1 cellular context compared by ENCODE assay signal in the genomic region with DNA sequence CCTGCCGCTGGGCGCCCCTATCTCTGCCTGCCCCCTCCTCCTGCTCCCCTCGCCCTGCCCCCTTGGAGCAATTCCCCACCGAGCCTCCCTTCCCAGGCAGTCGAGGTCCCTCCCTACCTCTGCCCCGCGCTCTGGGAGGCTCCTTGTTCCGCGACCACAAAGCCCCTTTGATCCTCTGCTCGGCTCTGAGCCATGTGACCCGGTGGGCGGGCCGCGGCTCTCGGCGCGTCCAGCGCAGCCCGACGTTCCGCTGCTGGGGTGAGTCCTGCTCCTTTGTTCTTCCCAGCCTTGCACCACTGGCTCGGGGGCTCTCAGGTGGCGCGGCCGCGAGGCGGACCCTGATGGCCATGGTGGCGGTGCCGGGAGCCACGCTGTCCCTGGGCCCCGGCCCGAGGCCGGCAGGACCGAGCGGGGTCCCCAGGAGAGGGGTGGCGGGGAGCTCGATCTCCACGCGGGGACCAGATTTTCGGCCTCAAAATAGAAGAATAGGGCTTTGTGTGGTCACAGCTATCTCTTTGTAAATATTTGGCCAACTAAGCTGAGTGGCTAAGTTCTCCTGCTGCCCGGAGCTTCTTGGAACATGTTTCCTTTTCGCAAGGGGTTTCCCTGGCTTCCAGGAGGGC.
A peak's percentile ranks its signal among the peaks of the same experiment; 100 is the strongest.
TF ChIP-seq lines count a peak whose summit lies in the region.

No MANE protein-coding gene starts in this region.

TF ChIP-seq in HepG2, 621 proteins besides CTCF, POLR2A, EP300 and RAD21 (continued from another document and continues in another):
- TF ChIP-seq, protein P1, sequence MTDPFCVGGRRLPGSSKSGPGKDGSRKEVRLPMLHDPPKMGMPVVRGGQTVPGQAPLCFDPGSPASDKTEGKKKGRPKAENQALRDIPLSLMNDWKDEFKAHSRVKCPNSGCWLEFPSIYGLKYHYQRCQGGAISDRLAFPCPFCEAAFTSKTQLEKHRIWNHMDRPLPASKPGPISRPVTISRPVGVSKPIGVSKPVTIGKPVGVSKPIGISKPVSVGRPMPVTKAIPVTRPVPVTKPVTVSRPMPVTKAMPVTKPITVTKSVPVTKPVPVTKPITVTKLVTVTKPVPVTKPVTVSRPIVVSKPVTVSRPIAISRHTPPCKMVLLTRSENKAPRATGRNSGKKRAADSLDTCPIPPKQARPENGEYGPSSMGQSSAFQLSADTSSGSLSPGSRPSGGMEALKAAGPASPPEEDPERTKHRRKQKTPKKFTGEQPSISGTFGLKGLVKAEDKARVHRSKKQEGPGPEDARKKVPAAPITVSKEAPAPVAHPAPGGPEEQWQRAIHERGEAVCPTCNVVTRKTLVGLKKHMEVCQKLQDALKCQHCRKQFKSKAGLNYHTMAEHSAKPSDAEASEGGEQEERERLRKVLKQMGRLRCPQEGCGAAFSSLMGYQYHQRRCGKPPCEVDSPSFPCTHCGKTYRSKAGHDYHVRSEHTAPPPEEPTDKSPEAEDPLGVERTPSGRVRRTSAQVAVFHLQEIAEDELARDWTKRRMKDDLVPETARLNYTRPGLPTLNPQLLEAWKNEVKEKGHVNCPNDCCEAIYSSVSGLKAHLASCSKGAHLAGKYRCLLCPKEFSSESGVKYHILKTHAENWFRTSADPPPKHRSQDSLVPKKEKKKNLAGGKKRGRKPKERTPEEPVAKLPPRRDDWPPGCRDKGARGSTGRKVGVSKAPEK (CRISPR knock-in tag; IDR thresholded peaks at IDR 0.05; ENCODE audit: borderline replicate concordance) = no peak; the same call in 1 of the 2 replicates
- TF ChIP-seq ZNF431 (CRISPR knock-in tag; IDR thresholded peaks at IDR 0.05; ENCODE audit: borderline replicate concordance, low read depth) = no peak
- TF ChIP-seq SMAD9 (CRISPR knock-in tag; IDR thresholded peaks at IDR 0.05) = peak; percentile 49; the same call in 1 of the 2 replicates
- no peak; the same call in 1 of the 2 replicates for TF ChIP-seq ZNF230 (CRISPR knock-in tag; IDR thresholded peaks at IDR 0.05)
- no peak for TF ChIP-seq CC2D1A (CRISPR knock-in tag; IDR thresholded peaks at IDR 0.05)
- TF ChIP-seq CHD4 (IDR thresholded peaks at IDR 0.05; ENCODE audit: borderline replicate concordance, low read length) = no peak
- TF ChIP-seq KLF15 (CRISPR knock-in tag; IDR thresholded peaks at IDR 0.05; ENCODE audit: borderline replicate concordance) = no peak
- TF ChIP-seq, protein P2, sequence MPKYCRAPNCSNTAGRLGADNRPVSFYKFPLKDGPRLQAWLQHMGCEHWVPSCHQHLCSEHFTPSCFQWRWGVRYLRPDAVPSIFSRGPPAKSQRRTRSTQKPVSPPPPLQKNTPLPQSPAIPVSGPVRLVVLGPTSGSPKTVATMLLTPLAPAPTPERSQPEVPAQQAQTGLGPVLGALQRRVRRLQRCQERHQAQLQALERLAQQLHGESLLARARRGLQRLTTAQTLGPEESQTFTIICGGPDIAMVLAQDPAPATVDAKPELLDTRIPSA (CRISPR knock-in tag; IDR thresholded peaks at IDR 0.05; ENCODE audit: borderline replicate concordance) = no peak
- 0 out of 2 replicates have a peak, but pooled peaks have one; percentile 80 for TF ChIP-seq POLR2AphosphoS2 (IDR thresholded peaks at IDR 0.05; ENCODE audit: low read depth, low read length)
- TF ChIP-seq KAT7 (CRISPR knock-in tag; IDR thresholded peaks at IDR 0.05; ENCODE audit: borderline replicate concordance) = 0 out of 2 replicates have a peak, but pooled peaks have one; percentile 23
- no peak for TF ChIP-seq KLF13 (CRISPR knock-in tag; IDR thresholded peaks at IDR 0.05)
- TF ChIP-seq ZNF720 (CRISPR knock-in tag; IDR thresholded peaks at IDR 0.05) = no peak
- peak; percentile 95 for TF ChIP-seq XRCC5 (optimal IDR thresholded peaks at IDR 0.05; ENCODE audit: low read length)
- TF ChIP-seq RBM22 (optimal IDR thresholded peaks at IDR 0.05; ENCODE audit: low read length) = peak; percentile 59
- TF ChIP-seq, protein P3, sequence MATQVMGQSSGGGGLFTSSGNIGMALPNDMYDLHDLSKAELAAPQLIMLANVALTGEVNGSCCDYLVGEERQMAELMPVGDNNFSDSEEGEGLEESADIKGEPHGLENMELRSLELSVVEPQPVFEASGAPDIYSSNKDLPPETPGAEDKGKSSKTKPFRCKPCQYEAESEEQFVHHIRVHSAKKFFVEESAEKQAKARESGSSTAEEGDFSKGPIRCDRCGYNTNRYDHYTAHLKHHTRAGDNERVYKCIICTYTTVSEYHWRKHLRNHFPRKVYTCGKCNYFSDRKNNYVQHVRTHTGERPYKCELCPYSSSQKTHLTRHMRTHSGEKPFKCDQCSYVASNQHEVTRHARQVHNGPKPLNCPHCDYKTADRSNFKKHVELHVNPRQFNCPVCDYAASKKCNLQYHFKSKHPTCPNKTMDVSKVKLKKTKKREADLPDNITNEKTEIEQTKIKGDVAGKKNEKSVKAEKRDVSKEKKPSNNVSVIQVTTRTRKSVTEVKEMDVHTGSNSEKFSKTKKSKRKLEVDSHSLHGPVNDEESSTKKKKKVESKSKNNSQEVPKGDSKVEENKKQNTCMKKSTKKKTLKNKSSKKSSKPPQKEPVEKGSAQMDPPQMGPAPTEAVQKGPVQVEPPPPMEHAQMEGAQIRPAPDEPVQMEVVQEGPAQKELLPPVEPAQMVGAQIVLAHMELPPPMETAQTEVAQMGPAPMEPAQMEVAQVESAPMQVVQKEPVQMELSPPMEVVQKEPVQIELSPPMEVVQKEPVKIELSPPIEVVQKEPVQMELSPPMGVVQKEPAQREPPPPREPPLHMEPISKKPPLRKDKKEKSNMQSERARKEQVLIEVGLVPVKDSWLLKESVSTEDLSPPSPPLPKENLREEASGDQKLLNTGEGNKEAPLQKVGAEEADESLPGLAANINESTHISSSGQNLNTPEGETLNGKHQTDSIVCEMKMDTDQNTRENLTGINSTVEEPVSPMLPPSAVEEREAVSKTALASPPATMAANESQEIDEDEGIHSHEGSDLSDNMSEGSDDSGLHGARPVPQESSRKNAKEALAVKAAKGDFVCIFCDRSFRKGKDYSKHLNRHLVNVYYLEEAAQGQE (IDR thresholded peaks at IDR 0.05; ENCODE audit: borderline replicate concordance in 1 of 2, low read depth in 1 of 2, low read length in 2 of 2) = peak in 1 of 2 experiments; percentile 72; a peak in 2 of 4 replicates
- TF ChIP-seq NFE2L1 (CRISPR knock-in tag; IDR thresholded peaks at IDR 0.05; ENCODE audit: borderline replicate concordance) = no peak
- peak; percentile 66; the same call in 1 of the 2 replicates for TF ChIP-seq ZMYM3 (CRISPR knock-in tag; IDR thresholded peaks at IDR 0.05)
- no peak; the same call in 1 of the 2 replicates for TF ChIP-seq ZNF614 (CRISPR knock-in tag; IDR thresholded peaks at IDR 0.05; ENCODE audit: borderline replicate concordance)
- TF ChIP-seq, protein P4, sequence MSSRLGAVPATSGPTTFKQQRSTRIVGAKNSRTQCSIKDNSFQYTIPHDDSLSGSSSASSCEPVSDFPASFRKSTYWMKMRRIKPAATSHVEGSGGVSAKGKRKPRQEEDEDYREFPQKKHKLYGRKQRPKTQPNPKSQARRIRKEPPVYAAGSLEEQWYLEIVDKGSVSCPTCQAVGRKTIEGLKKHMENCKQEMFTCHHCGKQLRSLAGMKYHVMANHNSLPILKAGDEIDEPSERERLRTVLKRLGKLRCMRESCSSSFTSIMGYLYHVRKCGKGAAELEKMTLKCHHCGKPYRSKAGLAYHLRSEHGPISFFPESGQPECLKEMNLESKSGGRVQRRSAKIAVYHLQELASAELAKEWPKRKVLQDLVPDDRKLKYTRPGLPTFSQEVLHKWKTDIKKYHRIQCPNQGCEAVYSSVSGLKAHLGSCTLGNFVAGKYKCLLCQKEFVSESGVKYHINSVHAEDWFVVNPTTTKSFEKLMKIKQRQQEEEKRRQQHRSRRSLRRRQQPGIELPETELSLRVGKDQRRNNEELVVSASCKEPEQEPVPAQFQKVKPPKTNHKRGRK (CRISPR knock-in tag; IDR thresholded peaks at IDR 0.05) = no peak
- TF ChIP-seq DPF2 (CRISPR knock-in tag; IDR thresholded peaks at IDR 0.05; ENCODE audit: borderline replicate concordance, low read depth) = 0 out of 2 replicates have a peak, but pooled peaks have one; percentile 8
- peak; percentile 72; the same call in 1 of the 2 replicates for TF ChIP-seq NFKB2 (CRISPR knock-in tag; IDR thresholded peaks at IDR 0.05; ENCODE audit: borderline replicate concordance)
- TF ChIP-seq, protein P5, sequence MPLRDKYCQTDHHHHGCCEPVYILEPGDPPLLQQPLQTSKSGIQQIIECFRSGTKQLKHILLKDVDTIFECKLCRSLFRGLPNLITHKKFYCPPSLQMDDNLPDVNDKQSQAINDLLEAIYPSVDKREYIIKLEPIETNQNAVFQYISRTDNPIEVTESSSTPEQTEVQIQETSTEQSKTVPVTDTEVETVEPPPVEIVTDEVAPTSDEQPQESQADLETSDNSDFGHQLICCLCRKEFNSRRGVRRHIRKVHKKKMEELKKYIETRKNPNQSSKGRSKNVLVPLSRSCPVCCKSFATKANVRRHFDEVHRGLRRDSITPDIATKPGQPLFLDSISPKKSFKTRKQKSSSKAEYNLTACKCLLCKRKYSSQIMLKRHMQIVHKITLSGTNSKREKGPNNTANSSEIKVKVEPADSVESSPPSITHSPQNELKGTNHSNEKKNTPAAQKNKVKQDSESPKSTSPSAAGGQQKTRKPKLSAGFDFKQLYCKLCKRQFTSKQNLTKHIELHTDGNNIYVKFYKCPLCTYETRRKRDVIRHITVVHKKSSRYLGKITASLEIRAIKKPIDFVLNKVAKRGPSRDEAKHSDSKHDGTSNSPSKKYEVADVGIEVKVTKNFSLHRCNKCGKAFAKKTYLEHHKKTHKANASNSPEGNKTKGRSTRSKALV (CRISPR knock-in tag; IDR thresholded peaks at IDR 0.05) = peak; percentile 93
- no peak; the same call in 1 of the 2 replicates for TF ChIP-seq KLF9 (CRISPR knock-in tag; IDR thresholded peaks at IDR 0.05; ENCODE audit: low read depth)
- TF ChIP-seq ZNF232 (CRISPR knock-in tag; IDR thresholded peaks at IDR 0.05; ENCODE audit: borderline replicate concordance) = peak; percentile 74; the same call in 1 of the 2 replicates
- TF ChIP-seq ZNF468 (CRISPR knock-in tag; IDR thresholded peaks at IDR 0.05) = no peak
- no peak for TF ChIP-seq ZNF678 (CRISPR knock-in tag; IDR thresholded peaks at IDR 0.05)
- 0 out of 2 replicates have a peak, but pooled peaks have one; percentile 46 for TF ChIP-seq KDM4B (CRISPR knock-in tag; IDR thresholded peaks at IDR 0.05)
- TF ChIP-seq, protein P6, sequence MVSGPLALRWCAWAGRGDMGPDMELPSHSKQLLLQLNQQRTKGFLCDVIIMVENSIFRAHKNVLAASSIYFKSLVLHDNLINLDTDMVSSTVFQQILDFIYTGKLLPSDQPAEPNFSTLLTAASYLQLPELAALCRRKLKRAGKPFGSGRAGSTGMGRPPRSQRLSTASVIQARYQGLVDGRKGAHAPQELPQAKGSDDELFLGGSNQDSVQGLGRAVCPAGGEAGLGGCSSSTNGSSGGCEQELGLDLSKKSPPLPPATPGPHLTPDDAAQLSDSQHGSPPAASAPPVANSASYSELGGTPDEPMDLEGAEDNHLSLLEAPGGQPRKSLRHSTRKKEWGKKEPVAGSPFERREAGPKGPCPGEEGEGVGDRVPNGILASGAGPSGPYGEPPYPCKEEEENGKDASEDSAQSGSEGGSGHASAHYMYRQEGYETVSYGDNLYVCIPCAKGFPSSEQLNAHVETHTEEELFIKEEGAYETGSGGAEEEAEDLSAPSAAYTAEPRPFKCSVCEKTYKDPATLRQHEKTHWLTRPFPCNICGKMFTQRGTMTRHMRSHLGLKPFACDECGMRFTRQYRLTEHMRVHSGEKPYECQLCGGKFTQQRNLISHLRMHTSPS (CRISPR knock-in tag; IDR thresholded peaks at IDR 0.05; ENCODE audit: low read depth) = 0 out of 2 replicates have a peak, but pooled peaks have one; percentile 36
- TF ChIP-seq, protein P7, sequence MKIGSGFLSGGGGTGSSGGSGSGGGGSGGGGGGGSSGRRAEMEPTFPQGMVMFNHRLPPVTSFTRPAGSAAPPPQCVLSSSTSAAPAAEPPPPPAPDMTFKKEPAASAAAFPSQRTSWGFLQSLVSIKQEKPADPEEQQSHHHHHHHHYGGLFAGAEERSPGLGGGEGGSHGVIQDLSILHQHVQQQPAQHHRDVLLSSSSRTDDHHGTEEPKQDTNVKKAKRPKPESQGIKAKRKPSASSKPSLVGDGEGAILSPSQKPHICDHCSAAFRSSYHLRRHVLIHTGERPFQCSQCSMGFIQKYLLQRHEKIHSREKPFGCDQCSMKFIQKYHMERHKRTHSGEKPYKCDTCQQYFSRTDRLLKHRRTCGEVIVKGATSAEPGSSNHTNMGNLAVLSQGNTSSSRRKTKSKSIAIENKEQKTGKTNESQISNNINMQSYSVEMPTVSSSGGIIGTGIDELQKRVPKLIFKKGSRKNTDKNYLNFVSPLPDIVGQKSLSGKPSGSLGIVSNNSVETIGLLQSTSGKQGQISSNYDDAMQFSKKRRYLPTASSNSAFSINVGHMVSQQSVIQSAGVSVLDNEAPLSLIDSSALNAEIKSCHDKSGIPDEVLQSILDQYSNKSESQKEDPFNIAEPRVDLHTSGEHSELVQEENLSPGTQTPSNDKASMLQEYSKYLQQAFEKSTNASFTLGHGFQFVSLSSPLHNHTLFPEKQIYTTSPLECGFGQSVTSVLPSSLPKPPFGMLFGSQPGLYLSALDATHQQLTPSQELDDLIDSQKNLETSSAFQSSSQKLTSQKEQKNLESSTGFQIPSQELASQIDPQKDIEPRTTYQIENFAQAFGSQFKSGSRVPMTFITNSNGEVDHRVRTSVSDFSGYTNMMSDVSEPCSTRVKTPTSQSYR (CRISPR knock-in tag; IDR thresholded peaks at IDR 0.05; ENCODE audit: borderline replicate concordance) = peak; percentile 69; the same call in 1 of the 2 replicates
